ENCODE assay signal across 15 cellular contexts in genomic region chr17:77399319-77399959, GRCh38.
A peak's percentile ranks its signal among the peaks of the same experiment; 100 is the strongest.
DNase-seq lines count a peak whose midpoint lies in the region; ATAC-seq and TF ChIP-seq lines count a peak whose summit lies in the region.
"Had no signal": no experiment of that assay in that cellular context is flagged by ENCODE, and none has a peak within 500 bp of the region (broad histone marks: within the 10 kb centered on the region; RNA-seq: fewer than 3 reads in every experiment).

No MANE protein-coding gene starts in this region.

- H3K27me3 Mint-ChIP-seq in Calu3 (ENCODE audit: unreplicated experiment), result no peaks in the 10 kb centered on the region
- H3K27me3 Mint-ChIP-seq in activated naive CD8-positive, alpha-beta T cell treated with anti-CD3 and anti-CD28 coated beads, Interleukin-2, amount 10 ng/mL, durations not matched to agents 7 days and 5 days, result no peaks in the 10 kb centered on the region
- peaks cover 4% of the 10 kb centered on the region for H3K27me3 Mint-ChIP-seq in neural progenitor cell (ENCODE audit: insufficient read depth, low read depth)

- H3K79me2 ChIP-seq in neural progenitor cell (ENCODE audit: low read depth), result peaks cover 98% of the 10 kb centered on the region

- H3K27me3 ChIP-seq in AG04450 (ENCODE audit: control insufficient read depth, insufficient read depth, low read length), result no peaks in the 10 kb centered on the region
- no peaks in the 10 kb centered on the region for H3K27me3 ChIP-seq in neural progenitor cell

- H3K36me3 Mint-ChIP-seq in Calu3 (ENCODE audit: insufficient read depth, unreplicated experiment) (peaks cover 51% of the 10 kb centered on the region), neural progenitor cell (peaks cover 23% of the 10 kb centered on the region)
- peaks cover 28% of the 10 kb centered on the region for H3K36me3 Mint-ChIP-seq in activated naive CD8-positive, alpha-beta T cell treated with anti-CD3 and anti-CD28 coated beads, Interleukin-2, amount 10 ng/mL, durations not matched to agents 7 days and 5 days

- H3K4me1 Mint-ChIP-seq in Calu3 (ENCODE audit: low read depth, unreplicated experiment), result peaks cover 40% of the 10 kb centered on the region
- H3K4me1 Mint-ChIP-seq in activated naive CD8-positive, alpha-beta T cell treated with anti-CD3 and anti-CD28 coated beads, Interleukin-2, amount 10 ng/mL, durations not matched to agents 7 days and 5 days, result peaks cover 67% of the 10 kb centered on the region
- H3K4me1 Mint-ChIP-seq in neural progenitor cell, result peaks cover 30% of the 10 kb centered on the region

- DNase-seq in AG04450 (ENCODE audit: low read depth, low spot score), result no peak
- no peak for DNase-seq in Calu3
- no peak for DNase-seq in activated naive CD8-positive, alpha-beta T cell treated with anti-CD3 and anti-CD28 coated beads, Interleukin-2, amount 10 ng/mL, durations not matched to agents 7 days and 5 days
- DNase-seq in neural progenitor cell (ENCODE audit: low spot score), result no peak
- no peak for DNase-seq in posterior cingulate gyrus
- DNase-seq in HPDE6-E6E7 (ENCODE audit: extremely low spot score), result no peak
- DNase-seq in OCI-M1 (lab: John Stamatoyannopoulos, UW), result no peak
- DNase-seq: activated T-cell treated with anti-CD3 and anti-CD28 coated beads, Interleukin-2, amount 50 U/mL, for 4 hours; GF-D8; HFFc6; NCI-H446 treated with DMSO at 0.1 percent for 48 hours; occipital lobe; stimulated activated CD8-positive, alpha-beta memory T cell treated with anti-CD3 and anti-CD28 coated beads, Interleukin-4, amount 100 ng/mL, for 48 hours had no signal

- intact Hi-C loops in Calu3 (cut with micrococcal nuclease; ENCODE audit: unreplicated experiment), result no loop called here
- intact Hi-C loops in posterior cingulate gyrus (cut with DNase I), result no loop called here

- POLR2A ChIA-PET in AG04450 (lab: Yijun Ruan, JAX), result interaction anchor here (0.8 kb wide), 1 partner anchor 8 kb away, joined by 3 read pairs; no protein-coding TSS in a partner anchor
- POLR2A ChIA-PET in activated naive CD8-positive, alpha-beta T cell treated with anti-CD3 and anti-CD28 coated beads, Interleukin-2, amount 10 ng/mL, durations not matched to agents 7 days and 5 days (lab: Charles Lee), result interaction anchor here (0.7 to 2.7 kb wide), 17 partner anchors 8 to 559 kb away, joined by 3 to 39 read pairs (median 5); partner anchors contain the start of gene TNRC6C

- TF ChIP-seq CTCF in AG04450 (IDR thresholded peaks at IDR 0.05; ENCODE audit: low read depth, low read length), result no peak
- no peak for TF ChIP-seq CTCF in Calu3 (IDR thresholded peaks at IDR 0.05; ENCODE audit: unreplicated experiment)
- TF ChIP-seq CTCF in neural progenitor cell (IDR thresholded peaks at IDR 0.05), result no peak

- ATAC-seq in activated naive CD8-positive, alpha-beta T cell treated with anti-CD3 and anti-CD28 coated beads, Interleukin-2, amount 10 ng/mL, durations not matched to agents 7 days and 5 days (ENCODE audit: low read depth), result no peak
- no peak for ATAC-seq in GM21515 (IDR thresholded peaks at IDR 0.05; ENCODE audit: unreplicated experiment)
- ATAC-seq: Panc1 had no signal

- H3K27ac Mint-ChIP-seq in Calu3 (ENCODE audit: unreplicated experiment), result peak overlapping the region; percentile 32
- H3K27ac Mint-ChIP-seq in activated naive CD8-positive, alpha-beta T cell treated with anti-CD3 and anti-CD28 coated beads, Interleukin-2, amount 10 ng/mL, durations not matched to agents 7 days and 5 days, result peak overlapping the region; percentile 88
- H3K27ac Mint-ChIP-seq in neural progenitor cell, result peak overlapping the region; percentile 83

- peaks cover 96% of the 10 kb centered on the region for H4K20me1 ChIP-seq in neural progenitor cell (ENCODE audit: low read depth)

- CTCF ChIA-PET in AG04450 (lab: Charles Lee) (interaction anchor here (0.9 to 1.4 kb wide), 2 partner anchors 38 to 59 kb away, joined by 3 to 6 read pairs; no protein-coding TSS in a partner anchor), Calu3 (lab: Charles Lee) (interaction anchor here (0.8 to 2.7 kb wide), 4 partner anchors 9 to 73 kb away, joined by 3 to 8 read pairs (median 4); no protein-coding TSS in a partner anchor)

- H3K9me3 ChIP-seq in AG04450 (ENCODE audit: control insufficient read depth, insufficient read depth, low read length) (peaks cover 4% of the 10 kb centered on the region; the same call in 1 of the 2 replicates), neural progenitor cell (ENCODE audit: low read depth) (no peaks in the 10 kb centered on the region)

- H3K36me3 ChIP-seq in neural progenitor cell, result no peaks in the 10 kb centered on the region

- no TSS peak for BruUV-seq in Calu3 (replicated peaks; lab: Mats Ljungman, UMichigan)

- H3K4me3 ChIP-seq in AG04450 (ENCODE audit: low read depth, low read length) (no peak overlapping the region), neural progenitor cell (no peak overlapping the region)

- H3K27ac ChIP-seq in AG04450 (ENCODE audit: low read depth, low read length) (peak overlapping the region; percentile 21), neural progenitor cell (no peak overlapping the region)

- no peak overlapping the region for H3K4me2 ChIP-seq in neural progenitor cell

- H3K9ac ChIP-seq in neural progenitor cell, result no peak overlapping the region

- H3K4me1 ChIP-seq in neural progenitor cell, result peaks cover 9% of the 10 kb centered on the region

- H2AFZ ChIP-seq in neural progenitor cell (replicated peaks), result no peak overlapping the region

- H3F3A ChIP-seq in neural progenitor cell (ENCODE audit: low read depth), result peaks cover under 1% of the 10 kb centered on the region

- H3K9me3 Mint-ChIP-seq in Calu3 (ENCODE audit: low read depth, unreplicated experiment) (no peaks in the 10 kb centered on the region), neural progenitor cell (peaks cover 2% of the 10 kb centered on the region)
- no peaks in the 10 kb centered on the region for H3K9me3 Mint-ChIP-seq in activated naive CD8-positive, alpha-beta T cell treated with anti-CD3 and anti-CD28 coated beads, Interleukin-2, amount 10 ng/mL, durations not matched to agents 7 days and 5 days
- H3K9me3 Mint-ChIP-seq: activated T-cell treated with anti-CD3 and anti-CD28 coated beads, Interleukin-2, amount 50 U/mL, for 4 hours; HFFc6 had no signal

- H3K4me3 Mint-ChIP-seq in Calu3 (ENCODE audit: low read depth, unreplicated experiment), result no peak overlapping the region
- peak overlapping the region; percentile 84 for H3K4me3 Mint-ChIP-seq in activated naive CD8-positive, alpha-beta T cell treated with anti-CD3 and anti-CD28 coated beads, Interleukin-2, amount 10 ng/mL, durations not matched to agents 7 days and 5 days
- H3K4me3 Mint-ChIP-seq in neural progenitor cell, result no peak overlapping the region
- H3K4me3 Mint-ChIP-seq: HFFc6 had no signal

Comparison
In these comparisons a context has a peak if more than half of its experiments do, and no peak if none do; other contexts are left out.
1. H3K27ac Mint-ChIP-seq: peak in every context shown above with its lines; median percentile 88 in activated naive CD8-positive, alpha-beta T cell treated with anti-CD3 and anti-CD28 coated beads, Interleukin-2, amount 10 ng/mL, durations not matched to agents 7 days and 5 days; 83 in neural progenitor cell; 32 in Calu3.